19 cellular contexts compared by ENCODE assay signal in genomic region chr6:151143337-151143736, GRCh38.
DNase-seq lines count a peak whose midpoint lies in the region; ATAC-seq and TF ChIP-seq lines count a peak whose summit lies in the region.
"Had no signal": no experiment of that assay in that cellular context is flagged by ENCODE, and none has a peak within 500 bp of the region (broad histone marks: within the 10 kb centered on the region; RNA-seq: fewer than 3 reads in every experiment).

No MANE protein-coding gene starts in this region.

- no peak overlapping the region for H3K4me3 ChIP-seq in BLaER1 treated with 17β-estradiol and CSF1 and Interleukin-3, amounts not matched to agents 10 nM and 100 nM
- no peak overlapping the region for H3K4me3 ChIP-seq in right lobe of liver
- H3K4me3 ChIP-seq in spleen, result no peak overlapping the region
- H3K4me3 ChIP-seq in upper lobe of left lung, result no peak overlapping the region

- H3K9ac ChIP-seq in BLaER1 treated with 17β-estradiol and CSF1 and Interleukin-3, amounts not matched to agents 10 nM and 100 nM, result no peak overlapping the region

- H3K27me3 ChIP-seq in BLaER1 treated with 17β-estradiol and CSF1 and Interleukin-3, amounts not matched to agents 10 nM and 100 nM, result no peaks in the 10 kb centered on the region
- H3K27me3 ChIP-seq in right lobe of liver (no peaks in the 10 kb centered on the region), spleen (replicated peaks in 1 of 7) (no peaks in the 10 kb centered on the region), upper lobe of left lung (no peaks in the 10 kb centered on the region)

- no peak for TF ChIP-seq EP300 in upper lobe of left lung (IDR thresholded peaks at IDR 0.05)

- DNase-seq in T-helper 17 cell (no peak), right lobe of liver (no peak), spleen (no peak), NCI-H128 (lab: John Stamatoyannopoulos, UW; ENCODE audit: unreplicated experiment) (no peak), upper lobe of left lung (no peak)
- DNase-seq in stimulated activated naive CD8-positive, alpha-beta T cell treated with anti-CD3 and anti-CD28 coated beads, Interleukin-15, amount 100 ng/mL, for 72 hours, result no peak
- DNase-seq: EL, GF-D8, MV-4-11, NCI-H1105 treated with DMSO at 0.1 percent for 48 hours, NCI-H1694, NCI-H2081, NCI-H2171, NCI-H345, NCI-H524, NCI-H774 had no signal

- no peaks in the 10 kb centered on the region for H3K9me3 Mint-ChIP-seq in stimulated activated naive CD8-positive, alpha-beta T cell treated with anti-CD3 and anti-CD28 coated beads, Interleukin-15, amount 100 ng/mL, for 72 hours

- TF ChIP-seq CTCF in right lobe of liver (IDR thresholded peaks at IDR 0.05) (no peak), spleen (IDR thresholded peaks at IDR 0.05 in 8 of 11, conservative IDR thresholded peaks at IDR 0.05 in 3 of 11) (no peak), upper lobe of left lung (IDR thresholded peaks at IDR 0.05) (no peak)

- H3K36me3 Mint-ChIP-seq in T-helper 17 cell (ENCODE audit: low read depth), result no peaks in the 10 kb centered on the region

- peak overlapping the region in 6 of 11 experiments; percentile 3 to 55 (median 30); a peak in 6 of 22 replicates for H3K4me2 ChIP-seq in BLaER1 treated with 17β-estradiol and CSF1 and Interleukin-3, amounts not matched to agents 10 nM and 100 nM

- no peaks in the 10 kb centered on the region for H3K9me3 ChIP-seq in BLaER1 treated with 17β-estradiol and CSF1 and Interleukin-3, amounts not matched to agents 10 nM and 100 nM (replicated peaks in 1 of 11)
- no peaks in the 10 kb centered on the region for H3K9me3 ChIP-seq in T-helper 17 cell (ENCODE audit: control insufficient read depth, low read length, poor library complexity, severe bottlenecking)
- H3K9me3 ChIP-seq in right lobe of liver, result no peaks in the 10 kb centered on the region
- H3K9me3 ChIP-seq in spleen, result no peaks in the 10 kb centered on the region
- H3K9me3 ChIP-seq in upper lobe of left lung, result no peaks in the 10 kb centered on the region

- no peak overlapping the region for H3K27ac Mint-ChIP-seq in T-helper 17 cell
- no peak overlapping the region for H3K27ac Mint-ChIP-seq in stimulated activated naive CD8-positive, alpha-beta T cell treated with anti-CD3 and anti-CD28 coated beads, Interleukin-15, amount 100 ng/mL, for 72 hours

- H3K27ac ChIP-seq in BLaER1 treated with 17β-estradiol and CSF1 and Interleukin-3, amounts not matched to agents 10 nM and 100 nM, result no peak overlapping the region
- H3K27ac ChIP-seq in right lobe of liver, result no peak overlapping the region
- peak overlapping the region in 5 of 8 donors; percentile 1 to 40 (median 22) for H3K27ac ChIP-seq in spleen
- H3K27ac ChIP-seq in upper lobe of left lung, result no peak overlapping the region

- TF ChIP-seq POLR2A in right lobe of liver (IDR thresholded peaks at IDR 0.05) (no peak), spleen (IDR thresholded peaks at IDR 0.05) (no peak), upper lobe of left lung (IDR thresholded peaks at IDR 0.05) (no peak)

- peak overlapping the region; percentile 49 for H3K4me3 Mint-ChIP-seq in T-helper 17 cell
- H3K4me3 Mint-ChIP-seq in stimulated activated naive CD8-positive, alpha-beta T cell treated with anti-CD3 and anti-CD28 coated beads, Interleukin-15, amount 100 ng/mL, for 72 hours, result no peak overlapping the region

- ATAC-seq in T-helper 17 cell, result no peak
- ATAC-seq in right lobe of liver, result peak; percentile 45 to 64 (median 52)
- no peak for ATAC-seq in HG03378 (IDR thresholded peaks at IDR 0.05; ENCODE audit: unreplicated experiment)
- ATAC-seq in stimulated activated naive CD8-positive, alpha-beta T cell treated with anti-CD3 and anti-CD28 coated beads, Interleukin-15, amount 100 ng/mL, for 72 hours, result no peak
- no peak for ATAC-seq in upper lobe of left lung (ENCODE audit: low FRiP score in 2 of 2)
- ATAC-seq: Right ventricle myocardium inferior had no signal

- H4K20me1 ChIP-seq in BLaER1 treated with 17β-estradiol and CSF1 and Interleukin-3, amounts not matched to agents 10 nM and 100 nM, result no peaks in the 10 kb centered on the region

- H3K27me3 Mint-ChIP-seq in T-helper 17 cell, result peaks cover 33% of the 10 kb centered on the region
- H3K27me3 Mint-ChIP-seq in stimulated activated naive CD8-positive, alpha-beta T cell treated with anti-CD3 and anti-CD28 coated beads, Interleukin-15, amount 100 ng/mL, for 72 hours, result peaks cover 10% of the 10 kb centered on the region

- H3K4me1 ChIP-seq in BLaER1 treated with 17β-estradiol and CSF1 and Interleukin-3, amounts not matched to agents 10 nM and 100 nM, result peaks cover 12 to 32% (median 22%) of the 10 kb centered on the region in 10 experiments
- H3K4me1 ChIP-seq in right lobe of liver (no peaks in the 10 kb centered on the region), spleen (peaks cover 0 to 17% (median 9%) of the 10 kb centered on the region in 6 donors), upper lobe of left lung (peaks cover 0 to 14% (median 10%) of the 10 kb centered on the region in 4 donors)

- no peaks in the 10 kb centered on the region for H3K36me3 ChIP-seq in BLaER1 treated with 17β-estradiol and CSF1 and Interleukin-3, amounts not matched to agents 10 nM and 100 nM
- no peaks in the 10 kb centered on the region for H3K36me3 ChIP-seq in right lobe of liver
- no peaks in the 10 kb centered on the region for H3K36me3 ChIP-seq in spleen
- H3K36me3 ChIP-seq in upper lobe of left lung, result no peaks in the 10 kb centered on the region

- 39% methylated on average over 4 of the region's 4 CpGs for WGBS in right lobe of liver (ENCODE audit: insufficient coverage, low coverage, low lambda C conversion rate, missing lambda C conversion rate)
- 49 to 68% (median 59%) methylated on average over 4 of the region's 4 CpGs for WGBS in spleen, 5 donors
- WGBS in upper lobe of left lung, 2 donors, result 42 to 69% methylated on average over 4 of the region's 4 CpGs

- intact Hi-C loops in right lobe of liver (cut with DNase I), result no loop called here
- intact Hi-C loops in spleen (cut with DNase I; ENCODE audit: low total_unique reads), result no loop called here

- H3K4me1 Mint-ChIP-seq in T-helper 17 cell, result no peaks in the 10 kb centered on the region
- no peaks in the 10 kb centered on the region for H3K4me1 Mint-ChIP-seq in stimulated activated naive CD8-positive, alpha-beta T cell treated with anti-CD3 and anti-CD28 coated beads, Interleukin-15, amount 100 ng/mL, for 72 hours

Comparison
In these comparisons a context has a peak if more than half of its experiments do, and no peak if none do; other contexts are left out.
1. H3K27ac ChIP-seq: peak in spleen (5 of 8); none in BLaER1 treated with 17β-estradiol and CSF1 and Interleukin-3, amounts not matched to agents 10 nM and 100 nM (0 of 11), right lobe of liver (0 of 3) and upper lobe of left lung (0 of 4).
2. ATAC-seq: peak in right lobe of liver (4 of 4); none in T-helper 17 cell (single experiment), HG03378 (single experiment), stimulated activated naive CD8-positive, alpha-beta T cell treated with anti-CD3 and anti-CD28 coated beads, Interleukin-15, amount 100 ng/mL, for 72 hours (single experiment) and upper lobe of left lung (0 of 2).